In the genomic region with DNA sequence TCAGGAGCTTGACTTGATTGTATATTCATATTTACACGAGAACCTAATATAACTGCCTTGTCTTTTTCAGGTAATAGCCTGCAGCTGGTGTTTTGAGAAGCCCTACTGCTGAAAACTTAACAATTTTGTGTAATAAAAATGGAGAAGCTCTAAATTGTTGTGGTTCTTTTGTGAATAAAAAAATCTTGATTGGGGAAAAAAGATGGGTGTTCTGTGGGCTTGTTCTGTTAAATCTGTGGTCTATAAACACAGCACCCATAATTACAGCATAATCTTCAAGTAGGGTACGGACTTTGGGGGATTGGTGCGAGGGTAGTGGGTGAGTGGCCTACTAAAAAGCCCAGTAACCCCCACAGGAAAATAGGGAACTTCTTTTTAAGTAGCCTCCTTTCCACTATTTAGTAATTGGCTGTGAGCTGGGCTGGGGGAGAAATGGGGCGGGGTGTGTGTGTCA, we compare ENCODE assay signal across 8 cellular contexts. TPM values are rescaled to one million over a fixed set of nuclear protein-coding genes. Genes with fewer than 3 reads are reported as not detected.
DNase-seq lines count a peak whose midpoint lies in the region; ATAC-seq and TF ChIP-seq lines count a peak whose summit lies in the region.

No MANE protein-coding gene starts in this region.

- H3K27me3 ChIP-seq in BE2C: 0 out of 2 replicates have a peak, but pooled peaks cover 9% of the 10 kb centered on the region
- H3K27me3 ChIP-seq in adrenal gland: no peaks in the 10 kb centered on the region
- H3K27me3 ChIP-seq in mucosa of stomach (ENCODE audit: control insufficient read depth, insufficient read depth, low read length): no peaks in the 10 kb centered on the region

- peak overlapping the region; percentile 88 to 99 (median 97) for H3K27ac ChIP-seq in adrenal gland

- no peaks in the 10 kb centered on the region for H3K9me3 ChIP-seq in BE2C
- H3K9me3 ChIP-seq in adrenal gland (replicated peaks in 1 of 3): no peaks in the 10 kb centered on the region
- no peaks in the 10 kb centered on the region for H3K9me3 ChIP-seq in mucosa of stomach (ENCODE audit: control insufficient read depth, low read length)

- ATAC-seq in HG02973 (IDR thresholded peaks at IDR 0.05; ENCODE audit: unreplicated experiment) (peak; percentile 1), left colon (no peak)

- peaks cover 57% of the 10 kb centered on the region for H3K36me3 ChIP-seq in BE2C
- peaks cover 0 to 51% of the 10 kb centered on the region in 2 donors for H3K36me3 ChIP-seq in adrenal gland (replicated peaks in 1 of 2)
- H3K36me3 ChIP-seq in mucosa of stomach (ENCODE audit: control insufficient read depth, insufficient read depth, low read length): peaks cover 42% of the 10 kb centered on the region

- intact Hi-C loops in adrenal gland (cut with DNase I): no loop called here
- intact Hi-C loops in left colon (cut with DNase I, micrococcal nuclease): loop anchor here in 1 of 2 donors (5.0 kb wide), 1 partner anchor 34 kb away; no protein-coding TSS in a partner anchor

- 30 to 35% (median 32%) methylated on average over 4 of the region's 4 CpGs for whole genome bisulfite sequencing in adrenal gland, 4 donors

- TF ChIP-seq POLR2A in adrenal gland (IDR thresholded peaks at IDR 0.05): no peak

- H3K9ac ChIP-seq in mucosa of stomach (ENCODE audit: low read length): peak overlapping the region; percentile 99

- H3K4me1 ChIP-seq in BE2C (0 out of 2 replicates have a peak, but pooled peaks cover 4% of the 10 kb centered on the region), adrenal gland (replicated peaks in 1 of 2) (peaks cover 12 to 20% of the 10 kb centered on the region in 2 donors), mucosa of stomach (ENCODE audit: control insufficient read depth, insufficient read depth, low read length) (peaks cover 47% of the 10 kb centered on the region)

- no peak for TF ChIP-seq CTCF in BE2C (IDR thresholded peaks at IDR 0.05; ENCODE audit: low read depth, low read length)
- no peak for TF ChIP-seq CTCF in adrenal gland (IDR thresholded peaks at IDR 0.05)

- H3K4me3 ChIP-seq in BE2C (ENCODE audit: low read depth, low read length) (peak overlapping the region; percentile 96), adrenal gland (peak overlapping the region in 2 of 4 donors; percentile 78 to 88), mucosa of stomach (ENCODE audit: low read length) (no peak overlapping the region)

- DNase-seq in BE2C (no peak), adrenal gland (peak in 1 of 7 donors; percentile 86), NCI-H2196 (lab: John Stamatoyannopoulos, UW; ENCODE audit: unreplicated experiment) (no peak), islet precursor cell (no peak), left colon (no peak), NK-92 (lab: John Stamatoyannopoulos, UW; ENCODE audit: unreplicated experiment) (no peak)

RNA-seq across cellular contexts. Expression of gene MALAT1, which starts 7.5 kb away (rescaled TPM):
- 273 TPM for polyA plus RNA-seq in BE2C (2012; ENCODE audit: insufficient read depth, insufficient read length, low read depth)
- total RNA-seq in adrenal gland: over 10,000 TPM in 5 of 8 donors, 1,000 to 10,000 TPM in 3; 5,921 to 17,143 (median 10,900) TPM
- 1,000 to 10,000 TPM in 1 of 3 donors, 100 to 1,000 TPM in 2; 237 to 9,519 (median 973) TPM for polyA plus RNA-seq in adrenal gland
- total RNA-seq in left colon: 1,000 to 10,000 TPM; 7,483 to 9,013 TPM

RNA-seq across cellular contexts. Expression of gene SCYL1, which starts 18.5 kb away (rescaled TPM):
- polyA plus RNA-seq in BE2C (2012; ENCODE audit: insufficient read depth, insufficient read length, low read depth): 66.9 TPM
- total RNA-seq in adrenal gland (100 to 1,000 TPM; 105 to 240 (median 145) TPM), left colon (10 to 100 TPM; 58.4 to 70.8 TPM)
- polyA plus RNA-seq in adrenal gland: 100 to 1,000 TPM in 2 of 3 donors, 10 to 100 TPM in 1; 52.3 to 395 (median 329) TPM

RNA-seq across cellular contexts. Expression of gene LTBP3, which starts 51.8 kb away (rescaled TPM):
- polyA plus RNA-seq in BE2C (2012; ENCODE audit: insufficient read depth, insufficient read length, low read depth): 99.8 TPM
- total RNA-seq in adrenal gland: 100 to 1,000 TPM in 7 of 8 donors, 10 to 100 TPM in 1; 70.9 to 362 (median 221) TPM
- 100 to 1,000 TPM in 2 of 3 donors, 10 to 100 TPM in 1; 40.2 to 323 (median 265) TPM for polyA plus RNA-seq in adrenal gland
- total RNA-seq in left colon: 10 to 100 TPM; 24.9 to 42.9 TPM
